In genomic region chr1:175116903-175117302, GRCh38 we compare ENCODE assay signal across 26 cellular contexts. TPM values are rescaled to one million over a fixed set of nuclear protein-coding genes. Genes with fewer than 3 reads are reported as not detected.
DNase-seq lines count a peak whose midpoint lies in the region; ATAC-seq, FAIRE-seq and TF ChIP-seq lines count a peak whose summit lies in the region.
"Had no signal": no experiment of that assay in that cellular context is flagged by ENCODE, and none has a peak within 500 bp of the region (broad histone marks: within the 10 kb centered on the region; RNA-seq: fewer than 3 reads in every experiment).

No MANE protein-coding gene starts in this region.

- H3K4me3 ChIP-seq in bronchial epithelial cell (ENCODE audit: low read depth, low read length) (no peak overlapping the region), neuronal stem cell (ENCODE audit: low read length in 2 of 2) (no peak overlapping the region)
- H3K4me3 ChIP-seq: BLaER1, GM12878 had no signal

- H4K5ac ChIP-seq in H9 (ENCODE audit: insufficient read length, low read depth, low read length), result no peak overlapping the region

- ATAC-seq in HG02763 (IDR thresholded peaks at IDR 0.05; ENCODE audit: unreplicated experiment), result no peak
- ATAC-seq: GM12878, SK-N-SH treated with all-trans-retinoic acid at 6 μM for 48 hours had no signal

- H3K4me3 Mint-ChIP-seq in H9 (no peak overlapping the region), glutamatergic neuron (ENCODE audit: unreplicated experiment) (no peak overlapping the region)
- H3K4me3 Mint-ChIP-seq: CD4-positive, CD25-positive, alpha-beta regulatory T cell; HFFc6; IgD-negative memory B cell had no signal

- peak; percentile 18 for FAIRE-seq in bronchial epithelial cell (lab: Jason Lieb, UNC)
- FAIRE-seq: A204.1, G401.6, GM12878, H54, RCC 7860 had no signal

- peak; percentile 13 for DNase-seq in Caki2 (ENCODE audit: low read depth)
- peak; percentile 40 for DNase-seq in H9
- DNase-seq in bronchial epithelial cell (ENCODE audit: low read depth), result no peak
- DNase-seq in neuronal stem cell (ENCODE audit: low spot score), result no peak
- no peak for DNase-seq in HCEC 1CT
- no peak for DNase-seq in glutamatergic neuron
- DNase-seq: CD4-positive, CD25-positive, alpha-beta regulatory T cell; DMS53; HFFc6; NCI-H1092 treated with DMSO at 0.1 percent for 48 hours; NCI-H1436 treated with DMSO at 0.1 percent for 48 hours; NCI-H187 treated with DMSO at 0.1 percent for 48 hours; NCI-H2171 treated with DMSO at 0.1 percent for 48 hours; NCI-H524; NCI-H748 treated with DMSO at 0.1 percent for 48 hours had no signal

- H3K4me1 ChIP-seq in H9 (ENCODE audit: insufficient read depth, low read length) (no peaks in the 10 kb centered on the region), neuronal stem cell (ENCODE audit: control insufficient read depth in 2 of 2, insufficient read depth in 1 of 2, low read depth in 1 of 2, low read length in 2 of 2) (no peaks in the 10 kb centered on the region)
- H3K4me1 ChIP-seq: BLaER1 had no signal

- in situ Hi-C loops in Caki2 (cut with HindIII; ENCODE audit: low pct_unique_long_range_greater_than_20kb, low sequenced_read_pairs), result no loop called here

- H3K27ac ChIP-seq in H9 (ENCODE audit: insufficient read length, low read depth, low read length), result no peak overlapping the region
- no peak overlapping the region for H3K27ac ChIP-seq in neuronal stem cell (replicated peaks; ENCODE audit: low read length)
- H3K27ac ChIP-seq: BLaER1 had no signal

- H3K4ac ChIP-seq in H9 (ENCODE audit: low read depth, low read length) (no peak overlapping the region), neuronal stem cell (ENCODE audit: low read length) (no peak overlapping the region)

- no peak overlapping the region for H3K56ac ChIP-seq in H9 (ENCODE audit: insufficient read length, low read depth, low read length)

- no peaks in the 10 kb centered on the region for H3K79me1 ChIP-seq in H9 (ENCODE audit: insufficient read depth, low read depth, low read length, poor library complexity, severe bottlenecking)
- H3K79me1 ChIP-seq in neuronal stem cell (ENCODE audit: low read depth, low read length), result no peaks in the 10 kb centered on the region

- H3K9ac ChIP-seq in H9 (ENCODE audit: extremely low read depth, insufficient read length, low read length) (no peak overlapping the region), neuronal stem cell (ENCODE audit: low read depth, low read length, poor library complexity) (no peak overlapping the region)
- H3K9ac ChIP-seq: BLaER1 had no signal

- H2BK12ac ChIP-seq in H9 (ENCODE audit: insufficient read length, low read depth, low read length) (no peak overlapping the region), neuronal stem cell (ENCODE audit: low read length) (no peak overlapping the region)

- H4K8ac ChIP-seq in H9 (replicated peaks; ENCODE audit: insufficient read length, low read depth, low read length), result no peak overlapping the region
- no peak overlapping the region for H4K8ac ChIP-seq in neuronal stem cell (ENCODE audit: low read depth, low read length)

- H3K36me3 Mint-ChIP-seq in H9 (ENCODE audit: insufficient read depth in 1 of 3, low read depth in 3 of 3), result peaks cover 0 to 3% (median 2%) of the 10 kb centered on the region in 3 experiments; a peak in 3 of 7 replicates
- H3K36me3 Mint-ChIP-seq in glutamatergic neuron (ENCODE audit: unreplicated experiment), result peaks cover 6% of the 10 kb centered on the region
- H3K36me3 Mint-ChIP-seq: CD4-positive, CD25-positive, alpha-beta regulatory T cell had no signal

- no peaks in the 10 kb centered on the region for H4K20me1 ChIP-seq in H9 (ENCODE audit: control insufficient read depth, insufficient read depth, insufficient read length)
- H4K20me1 ChIP-seq: BLaER1 had no signal

- H3K27me3 ChIP-seq in H9 (ENCODE audit: insufficient read depth, low read length), result no peaks in the 10 kb centered on the region
- no peaks in the 10 kb centered on the region for H3K27me3 ChIP-seq in bronchial epithelial cell (ENCODE audit: control insufficient read depth, insufficient read depth, low read length)
- no peaks in the 10 kb centered on the region for H3K27me3 ChIP-seq in neuronal stem cell (ENCODE audit: control insufficient read depth in 3 of 3, insufficient read depth in 3 of 3, low read depth in 1 of 3, low read length in 3 of 3)
- H3K27me3 ChIP-seq: BLaER1 had no signal

- H3K23ac ChIP-seq in H9 (ENCODE audit: insufficient read length, low read depth, low read length) (no peak overlapping the region), neuronal stem cell (ENCODE audit: low read depth, low read length, poor library complexity) (no peak overlapping the region)

- H2AFZ ChIP-seq in H9 (ENCODE audit: low read length), result no peak overlapping the region
- H2AFZ ChIP-seq in neuronal stem cell (ENCODE audit: low read length), result no peak overlapping the region

- peaks cover 14% of the 10 kb centered on the region in 2 experiments for H3K9me3 Mint-ChIP-seq in H9
- H3K9me3 Mint-ChIP-seq in glutamatergic neuron (ENCODE audit: unreplicated experiment), result peaks cover 2% of the 10 kb centered on the region

- H2BK15ac ChIP-seq in H9 (ENCODE audit: low read depth, low read length) (no peak overlapping the region), neuronal stem cell (ENCODE audit: low read length) (no peak overlapping the region)

- H3K4me1 Mint-ChIP-seq in H9 (no peaks in the 10 kb centered on the region), glutamatergic neuron (ENCODE audit: low read depth, unreplicated experiment) (no peaks in the 10 kb centered on the region)
- H3K4me1 Mint-ChIP-seq: CD4-positive, CD25-positive, alpha-beta regulatory T cell had no signal

- no peaks in the 10 kb centered on the region for H3K79me2 ChIP-seq in H9 (ENCODE audit: insufficient read depth, low read length)

- H2BK120ac ChIP-seq in H9 (ENCODE audit: low read depth, low read length, poor library complexity, severe bottlenecking), result no peak overlapping the region
- no peak overlapping the region for H2BK120ac ChIP-seq in neuronal stem cell (ENCODE audit: low read depth, low read length)

- no peak overlapping the region for H4K91ac ChIP-seq in H9 (ENCODE audit: insufficient read length, low read depth, low read length)
- no peak overlapping the region for H4K91ac ChIP-seq in neuronal stem cell (ENCODE audit: low read depth, low read length, poor library complexity)

- H3K4me2 ChIP-seq in H9 (ENCODE audit: insufficient read depth, insufficient read length, low read length), result no peak overlapping the region
- no peak overlapping the region for H3K4me2 ChIP-seq in neuronal stem cell (ENCODE audit: insufficient read depth, low read length, poor library complexity, severe bottlenecking)
- H3K4me2 ChIP-seq: BLaER1 had no signal

- H3K18ac ChIP-seq in H9 (ENCODE audit: insufficient read length, low read depth, low read length) (no peak overlapping the region), neuronal stem cell (ENCODE audit: low read length) (no peak overlapping the region)

- H2AK5ac ChIP-seq in H9 (ENCODE audit: insufficient read length, low read length) (no peak overlapping the region), neuronal stem cell (ENCODE audit: low read depth, low read length) (no peak overlapping the region)

- H2BK20ac ChIP-seq in H9 (ENCODE audit: low read depth, low read length, poor library complexity, severe bottlenecking), result no peak overlapping the region

- H3K23me2 ChIP-seq in H9 (ENCODE audit: insufficient read length, low read depth, low read length, poor library complexity, severe bottlenecking), result no peaks in the 10 kb centered on the region

- TF ChIP-seq CTCF in H9 (conservative IDR thresholded peaks at IDR 0.05) (peak; percentile 19; the same call in 1 of the 3 replicates), bronchial epithelial cell (IDR thresholded peaks at IDR 0.05; ENCODE audit: insufficient read depth, low read length, severe bottlenecking) (no peak), glutamatergic neuron (IDR thresholded peaks at IDR 0.05; ENCODE audit: partially characterized antibody, unreplicated experiment) (no peak)

- H3K14ac ChIP-seq in H9 (ENCODE audit: insufficient read depth, low read length) (no peak overlapping the region), neuronal stem cell (ENCODE audit: low read length) (peak overlapping the region; percentile 41)

- H3K9me3 ChIP-seq in H9 (ENCODE audit: control insufficient read depth, low read depth, low read length) (no peaks in the 10 kb centered on the region), neuronal stem cell (replicated peaks in 1 of 2; ENCODE audit: control insufficient read depth in 2 of 2, insufficient read depth in 1 of 2, low read depth in 1 of 2, low read length in 2 of 2) (peaks cover 0 to 3% of the 10 kb centered on the region in 2 donors)

- no peaks in the 10 kb centered on the region for H3K36me3 ChIP-seq in bronchial epithelial cell (ENCODE audit: control insufficient read depth, insufficient read depth, low read length)
- no peaks in the 10 kb centered on the region for H3K36me3 ChIP-seq in neuronal stem cell (replicated peaks in 1 of 2; ENCODE audit: control insufficient read depth in 2 of 2, insufficient read depth in 2 of 2, low read length in 2 of 2)
- H3K36me3 ChIP-seq: BLaER1 had no signal

- no peak overlapping the region for H3K27ac Mint-ChIP-seq in H9
- H3K27ac Mint-ChIP-seq in glutamatergic neuron (ENCODE audit: unreplicated experiment), result no peak overlapping the region
- H3K27ac Mint-ChIP-seq: CD4-positive, CD25-positive, alpha-beta regulatory T cell; HFFc6; IgD-negative memory B cell had no signal

- H3K27me3 Mint-ChIP-seq in H9 (ENCODE audit: low read depth), result no peaks in the 10 kb centered on the region
- H3K27me3 Mint-ChIP-seq in glutamatergic neuron (ENCODE audit: unreplicated experiment), result peaks cover 4% of the 10 kb centered on the region

- no peak overlapping the region for H2BK5ac ChIP-seq in H9 (ENCODE audit: insufficient read length, low read length)
- no peak overlapping the region for H2BK5ac ChIP-seq in neuronal stem cell (ENCODE audit: low read length)

- H3T11ph ChIP-seq in H9 (ENCODE audit: low read length), result no peak overlapping the region

- WGBS in H9 (ENCODE audit: extremely low coverage, insufficient read length, low lambda C conversion rate), result no CpG with 5 or more reads among the region's 11 CpGs
- no CpG with 5 or more reads among the region's 11 CpGs for WGBS in neuronal stem cell (ENCODE audit: extremely low coverage in 2 of 2, insufficient read length in 2 of 2, insufficient replicate concordance in 1 of 2), 2 donors

RNA-seq across cellular contexts. Expression of gene TNN, which starts 49.3 kb away (rescaled TPM):
- total RNA-seq in Caki2 (2014; rRNA removed; shearing (Covaris generic); ENCODE audit: low replicate concordance), result 0.07 TPM in 1 of 2 replicates, not detected in the other
- total RNA-seq in H9 (2021) (0.11 and 0.22 TPM in 2 replicates), bronchial epithelial cell (not detected in 2 replicates), glutamatergic neuron (ENCODE audit: unreplicated experiment) (not detected)
- 0.07 TPM for polyA plus RNA-seq in neuronal stem cell (2013, experiment 1 of 2)
- 0.10 TPM for polyA plus RNA-seq in neuronal stem cell (2013, experiment 2 of 2)
- total RNA-seq: CD4-positive, CD25-positive, alpha-beta regulatory T cell; HFFc6; M059J had no signal
- polyA plus RNA-seq: AG04450, IgD-negative memory B cell had no signal

Comparison
In these comparisons a context has a peak if more than half of its experiments do, and no peak if none do; other contexts are left out.
1. DNase-seq: peak in Caki2 (single experiment) and H9 (single experiment); none in bronchial epithelial cell (single experiment), neuronal stem cell (single experiment), HCEC 1CT (single experiment) and glutamatergic neuron (single experiment).